In the genomic region with DNA sequence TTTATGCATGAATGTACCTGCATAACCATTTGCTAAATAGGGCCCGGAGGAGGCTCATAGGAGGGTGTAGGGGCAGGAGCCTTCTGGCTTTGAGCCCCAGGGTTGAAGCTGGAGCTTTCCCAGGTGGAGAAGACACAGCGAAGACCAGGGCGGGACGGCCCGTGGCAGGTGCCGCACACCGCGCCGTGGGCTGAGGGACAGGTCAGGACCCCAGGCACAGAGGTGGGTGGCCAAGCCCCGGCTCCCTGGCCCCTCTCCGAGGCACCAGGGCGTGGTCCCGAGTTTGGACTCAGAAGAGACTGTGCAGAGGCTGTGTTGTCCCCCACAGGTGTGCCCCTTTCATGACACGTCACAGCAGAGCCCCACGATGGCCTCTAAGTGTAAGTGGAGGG, we compare ENCODE assay signal across 2 cellular contexts.
TF ChIP-seq lines count a peak whose summit lies in the region.

No MANE protein-coding gene starts in this region.

TF ChIP-seq in SK-N-SH, 30 proteins besides CTCF, POLR2A, EP300 and RAD21 (continued from another document):
- TF ChIP-seq, protein P1, sequence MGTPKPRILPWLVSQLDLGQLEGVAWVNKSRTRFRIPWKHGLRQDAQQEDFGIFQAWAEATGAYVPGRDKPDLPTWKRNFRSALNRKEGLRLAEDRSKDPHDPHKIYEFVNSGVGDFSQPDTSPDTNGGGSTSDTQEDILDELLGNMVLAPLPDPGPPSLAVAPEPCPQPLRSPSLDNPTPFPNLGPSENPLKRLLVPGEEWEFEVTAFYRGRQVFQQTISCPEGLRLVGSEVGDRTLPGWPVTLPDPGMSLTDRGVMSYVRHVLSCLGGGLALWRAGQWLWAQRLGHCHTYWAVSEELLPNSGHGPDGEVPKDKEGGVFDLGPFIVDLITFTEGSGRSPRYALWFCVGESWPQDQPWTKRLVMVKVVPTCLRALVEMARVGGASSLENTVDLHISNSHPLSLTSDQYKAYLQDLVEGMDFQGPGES (IDR thresholded peaks at IDR 0.05; ENCODE audit: low read depth, low read length) = no peak
- TF ChIP-seq GATA2 (CRISPR knock-in tag; IDR thresholded peaks at IDR 0.05) (no peak), CHD2 (IDR thresholded peaks at IDR 0.05; ENCODE audit: low read length, partially characterized antibody) (no peak)
- TF ChIP-seq, protein P2, sequence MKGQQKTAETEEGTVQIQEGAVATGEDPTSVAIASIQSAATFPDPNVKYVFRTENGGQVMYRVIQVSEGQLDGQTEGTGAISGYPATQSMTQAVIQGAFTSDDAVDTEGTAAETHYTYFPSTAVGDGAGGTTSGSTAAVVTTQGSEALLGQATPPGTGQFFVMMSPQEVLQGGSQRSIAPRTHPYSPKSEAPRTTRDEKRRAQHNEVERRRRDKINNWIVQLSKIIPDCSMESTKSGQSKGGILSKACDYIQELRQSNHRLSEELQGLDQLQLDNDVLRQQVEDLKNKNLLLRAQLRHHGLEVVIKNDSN (IDR thresholded peaks at IDR 0.05; ENCODE audit: borderline replicate concordance, low read depth) = no peak

TF ChIP-seq in SK-N-SH treated with all-trans-retinoic acid at 6 μM for 48 hours, 23 proteins besides CTCF, POLR2A, EP300 and RAD21 (continued from another document):
- TF ChIP-seq, protein P3, sequence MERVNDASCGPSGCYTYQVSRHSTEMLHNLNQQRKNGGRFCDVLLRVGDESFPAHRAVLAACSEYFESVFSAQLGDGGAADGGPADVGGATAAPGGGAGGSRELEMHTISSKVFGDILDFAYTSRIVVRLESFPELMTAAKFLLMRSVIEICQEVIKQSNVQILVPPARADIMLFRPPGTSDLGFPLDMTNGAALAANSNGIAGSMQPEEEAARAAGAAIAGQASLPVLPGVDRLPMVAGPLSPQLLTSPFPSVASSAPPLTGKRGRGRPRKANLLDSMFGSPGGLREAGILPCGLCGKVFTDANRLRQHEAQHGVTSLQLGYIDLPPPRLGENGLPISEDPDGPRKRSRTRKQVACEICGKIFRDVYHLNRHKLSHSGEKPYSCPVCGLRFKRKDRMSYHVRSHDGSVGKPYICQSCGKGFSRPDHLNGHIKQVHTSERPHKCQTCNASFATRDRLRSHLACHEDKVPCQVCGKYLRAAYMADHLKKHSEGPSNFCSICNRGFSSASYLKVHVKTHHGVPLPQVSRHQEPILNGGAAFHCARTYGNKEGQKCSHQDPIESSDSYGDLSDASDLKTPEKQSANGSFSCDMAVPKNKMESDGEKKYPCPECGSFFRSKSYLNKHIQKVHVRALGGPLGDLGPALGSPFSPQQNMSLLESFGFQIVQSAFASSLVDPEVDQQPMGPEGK (CRISPR knock-in tag; IDR thresholded peaks at IDR 0.05; ENCODE audit: borderline replicate concordance) = no peak
- TF ChIP-seq OSR1 (CRISPR knock-in tag; IDR thresholded peaks at IDR 0.05) (no peak), ZC3H10 (CRISPR knock-in tag; IDR thresholded peaks at IDR 0.05) (no peak)
TF ChIP-seq in SK-N-SH treated with all-trans-retinoic acid at 6 μM for 48 hours: peak in this region for 0.
